In the genomic region with DNA sequence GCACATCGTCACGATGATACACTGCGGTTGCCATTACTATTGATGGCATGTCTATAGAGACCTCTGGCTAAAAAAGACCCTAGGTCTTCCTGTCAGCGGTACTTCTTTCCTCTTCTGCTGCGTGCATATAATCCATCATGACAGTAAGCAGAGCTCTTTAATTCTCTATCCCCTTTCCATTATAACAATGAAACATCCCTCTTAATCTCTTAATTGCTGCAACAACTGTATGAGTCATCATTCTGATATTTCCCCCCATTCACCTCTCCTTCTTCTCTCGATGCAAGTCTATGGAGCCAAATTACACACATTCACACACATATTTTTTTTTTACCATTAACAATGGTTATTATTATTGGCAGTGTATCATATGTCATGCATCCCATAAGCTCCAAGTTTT, we compare ENCODE assay signal across 19 cellular contexts. TPM values are rescaled to one million over a fixed set of nuclear protein-coding genes. Genes with fewer than 3 reads are reported as not detected.
DNase-seq lines count a peak whose midpoint lies in the region; ATAC-seq and TF ChIP-seq lines count a peak whose summit lies in the region.
"Had no signal": no experiment of that assay in that cellular context is flagged by ENCODE, and none has a peak within 500 bp of the region (broad histone marks: within the 10 kb centered on the region; RNA-seq: fewer than 3 reads in every experiment).

No MANE protein-coding gene starts in this region.

- H3K36me3 ChIP-seq in esophagus muscularis mucosa = no peaks in the 10 kb centered on the region
- H3K36me3 ChIP-seq: SJCRH30 had no signal

- intact Hi-C loops in esophagus muscularis mucosa (cut with DNase I) = no loop called here

- H3K27me3 ChIP-seq in esophagus muscularis mucosa = no peaks in the 10 kb centered on the region
- H3K27me3 ChIP-seq: SJCRH30 had no signal

- no peak for TF ChIP-seq POLR2A in esophagus muscularis mucosa (IDR thresholded peaks at IDR 0.05; ENCODE audit: low read depth)

- peak; percentile 53 for DNase-seq in Daoy (ENCODE audit: low read depth)
- peak; percentile 20 for DNase-seq in LoVo (ENCODE audit: low spot score)
- peak; percentile 41 for DNase-seq in astrocyte of the hippocampus (ENCODE audit: low read depth, low spot score)
- peak; percentile 63 for DNase-seq in iris pigment epithelial cell (ENCODE audit: low read depth)
- no peak for DNase-seq in esophagus muscularis mucosa (ENCODE audit: extremely low spot score)
- no peak for DNase-seq in activated effector memory CD4-positive, alpha-beta T cell treated with Interleukin-2 at 50 U/mL for 16 hours
- no peak for DNase-seq in NCI-H510A treated with DMSO at 0.1 percent for 48 hours (lab: John Stamatoyannopoulos, UW)
- DNase-seq: activated naive CD4-positive, alpha-beta T cell treated with anti-CD3 and anti-CD28 coated beads for 36 hours; caudate nucleus; hippocampal formation; NCI-H1417 treated with DMSO at 0.1 percent for 48 hours; NCI-H774; nephron progenitor cell; right cardiac atrium; stimulated activated CD4-positive, alpha-beta T cell treated with anti-CD3 and anti-CD28 coated beads, Interleukin-4, amount 100 ng/mL, for 24 hours had no signal

- no peak for ATAC-seq in HG02840 (IDR thresholded peaks at IDR 0.05; ENCODE audit: low FRiP score, unreplicated experiment)
- ATAC-seq: HepG2 had no signal

- 72% methylated on average over 6 of the region's 6 CpGs for WGBS in esophagus muscularis mucosa

- no peak overlapping the region for H3K27ac ChIP-seq in esophagus muscularis mucosa (replicated peaks in 1 of 4)
- H3K27ac ChIP-seq: C4-2B, SJCRH30 had no signal

- TF ChIP-seq EP300 in esophagus muscularis mucosa (IDR thresholded peaks at IDR 0.05) = no peak

- H3K9me3 ChIP-seq in esophagus muscularis mucosa = no peaks in the 10 kb centered on the region
- H3K9me3 ChIP-seq: SJCRH30 had no signal

- TF ChIP-seq CTCF in esophagus muscularis mucosa (IDR thresholded peaks at IDR 0.05) = no peak

- peaks cover 0 to 8% (median 6%) of the 10 kb centered on the region in 4 donors for H3K4me1 ChIP-seq in esophagus muscularis mucosa

- no peak overlapping the region for H3K4me3 ChIP-seq in esophagus muscularis mucosa
- H3K4me3 ChIP-seq: SJCRH30 had no signal

RNA-seq across cellular contexts. Expression of gene AKR1E2, which starts 45.2 kb away (rescaled TPM):
- total RNA-seq in Daoy (2014; rRNA removed; shearing (Covaris generic)) = not detected in 2 replicates
- total RNA-seq in esophagus muscularis mucosa = 10 to 100 TPM; 16.5 to 21.0 (median 18.0) TPM
- total RNA-seq: HepG2, SJCRH30 had no signal

Comparison
In these comparisons a context has a peak if more than half of its experiments do, and no peak if none do; other contexts are left out.
1. DNase-seq: peak in Daoy (single experiment), LoVo (single experiment), astrocyte of the hippocampus (single experiment) and iris pigment epithelial cell (single experiment); none in esophagus muscularis mucosa (single experiment), activated effector memory CD4-positive, alpha-beta T cell treated with Interleukin-2 at 50 U/mL for 16 hours (single experiment) and NCI-H510A treated with DMSO at 0.1 percent for 48 hours (single experiment).
2. RNA of gene AKR1E2, which starts 45.2 kb away (total RNA-seq): 16.5 to 21.0 TPM in esophagus muscularis mucosa; not detected in Daoy; every median in the first group is over 10 times any median in the second.